In the genomic region with DNA sequence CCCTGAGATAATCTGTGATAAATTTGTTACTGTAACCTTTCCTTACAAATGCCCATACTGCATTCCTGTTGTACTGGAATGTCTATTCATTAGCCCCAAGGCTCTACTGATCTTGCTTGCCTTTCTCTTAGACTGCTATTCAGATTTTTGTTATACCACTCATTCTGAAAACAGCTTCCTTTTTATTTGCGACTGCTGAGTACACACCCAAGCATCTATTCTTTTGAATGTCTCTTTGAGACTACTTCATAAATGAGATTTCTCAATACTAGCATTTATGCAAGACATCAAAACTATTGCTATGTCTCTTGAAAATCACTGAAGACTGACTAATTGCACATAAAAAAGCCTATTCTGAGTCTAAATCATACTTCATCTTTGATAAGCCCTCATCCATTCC, we compare ENCODE assay signal across 19 cellular contexts. TPM values are rescaled to one million over a fixed set of nuclear protein-coding genes. Genes with fewer than 3 reads are reported as not detected.
DNase-seq lines count a peak whose midpoint lies in the region; ATAC-seq, FAIRE-seq and TF ChIP-seq lines count a peak whose summit lies in the region.
"Had no signal": no experiment of that assay in that cellular context is flagged by ENCODE, and none has a peak within 500 bp of the region (broad histone marks: within the 10 kb centered on the region; RNA-seq: fewer than 3 reads in every experiment).

No MANE protein-coding gene starts in this region.

- 0% methylated on average over 1 of the region's 1 CpG for WGBS in GM23248 (ENCODE audit: low coverage in 1 of 2, low lambda C conversion rate in 2 of 2, missing lambda C conversion rate in 2 of 2), 2 experiments

- H3K36me3 Mint-ChIP-seq in astrocyte (ENCODE audit: low read depth, unreplicated experiment), result no peaks in the 10 kb centered on the region

- no peak overlapping the region for H3K27ac Mint-ChIP-seq in astrocyte (ENCODE audit: unreplicated experiment)
- H3K27ac Mint-ChIP-seq: B cell had no signal

- H3K9ac ChIP-seq in GM23248 (no peak overlapping the region), astrocyte (ENCODE audit: low read length) (no peak overlapping the region)

- H3K4me1 ChIP-seq in GM23248 (ENCODE audit: insufficient read depth) (peaks cover 24% of the 10 kb centered on the region), astrocyte (ENCODE audit: insufficient read depth, low read length) (no peaks in the 10 kb centered on the region)

- no peak for ATAC-seq in HG02938 (IDR thresholded peaks at IDR 0.05; ENCODE audit: unreplicated experiment)
- ATAC-seq: mucosa of descending colon, psoas muscle had no signal

- H3K4me1 Mint-ChIP-seq in astrocyte (ENCODE audit: low read depth, unreplicated experiment), result peaks cover 9% of the 10 kb centered on the region

- no peaks in the 10 kb centered on the region for H3K9me3 Mint-ChIP-seq in astrocyte (ENCODE audit: unreplicated experiment)

- peak; percentile 71 for FAIRE-seq in astrocyte (lab: Jason Lieb, UNC)
- FAIRE-seq: GM12892, islet of Langerhans had no signal

- H3K27me3 Mint-ChIP-seq in astrocyte (ENCODE audit: low read depth, unreplicated experiment), result no peaks in the 10 kb centered on the region
- H3K27me3 Mint-ChIP-seq: B cell had no signal

- H3F3A ChIP-seq in GM23248 (ENCODE audit: insufficient read depth), result peaks cover 24% of the 10 kb centered on the region

- no peaks in the 10 kb centered on the region; the same call in 1 of the 2 replicates for H3K9me2 ChIP-seq in GM23248 (ENCODE audit: insufficient read depth)

- in situ Hi-C loops in GM23248 (cut with MboI), result no loop called here

- H3K27me3 ChIP-seq in GM23248 (replicated peaks; ENCODE audit: insufficient read depth) (no peaks in the 10 kb centered on the region), astrocyte (ENCODE audit: insufficient read depth, low read length) (no peaks in the 10 kb centered on the region)

- no peaks in the 10 kb centered on the region for H3K9me3 ChIP-seq in GM23248 (ENCODE audit: low read depth)
- H3K9me3 ChIP-seq in astrocyte (ENCODE audit: insufficient read depth, low read depth, low read length), result no peaks in the 10 kb centered on the region
- H3K9me3 ChIP-seq: mucosa of descending colon, psoas muscle had no signal

- peak; percentile 83 for DNase-seq in AG08395 (ENCODE audit: low spot score)
- DNase-seq in GM23248, result peak; percentile 88
- peak; percentile 50 for DNase-seq in astrocyte (ENCODE audit: low read depth)
- peak; percentile 50 to 67 for DNase-seq in foreskin fibroblast
- DNase-seq in T1000 (lab: John Stamatoyannopoulos, UW), result no peak
- DNase-seq in SKM-1 treated with dmso at 0.1 percent for 144 hours (lab: John Stamatoyannopoulos, UW; ENCODE audit: unreplicated experiment), result no peak
- DNase-seq in islet precursor cell, result no peak
- DNase-seq: activated CD4-positive, alpha-beta T cell treated with anti-CD3 and anti-CD28 coated beads for 48 hours; activated T-cell treated with anti-CD3 and anti-CD28 coated beads, Interleukin-2, amount 50 U/mL, for 1 hour; dermis blood vessel endothelial cell; DMS79 treated with DMSO at 0.1 percent for 48 hours; mucosa of descending colon; NCI-H146; NCI-H510A; psoas muscle had no signal

- no peak overlapping the region for H3K4me3 Mint-ChIP-seq in astrocyte (ENCODE audit: unreplicated experiment)
- H3K4me3 Mint-ChIP-seq: B cell had no signal

- peak overlapping the region; percentile 32 for H3K4me2 ChIP-seq in GM23248 (ENCODE audit: unreplicated experiment)
- H3K4me2 ChIP-seq in astrocyte (ENCODE audit: low read length), result no peak overlapping the region

- H4K20me1 ChIP-seq in GM23248 (ENCODE audit: insufficient read depth) (no peaks in the 10 kb centered on the region), astrocyte (ENCODE audit: insufficient read depth, low read length) (peaks cover 4% of the 10 kb centered on the region)

- H3K4me3 ChIP-seq in GM23248 (no peak overlapping the region), astrocyte (ENCODE audit: insufficient read depth, low read depth, low read length) (no peak overlapping the region), foreskin fibroblast (ENCODE audit: low read depth in 1 of 2, low read length in 2 of 2) (no peak overlapping the region)
- H3K4me3 ChIP-seq: mucosa of descending colon, psoas muscle had no signal

- H3K79me2 ChIP-seq in GM23248 (ENCODE audit: insufficient read depth), result peaks cover 36% of the 10 kb centered on the region
- H3K79me2 ChIP-seq in astrocyte (ENCODE audit: insufficient read depth, low read length), result peaks cover 15% of the 10 kb centered on the region

- no peaks in the 10 kb centered on the region for H3K36me3 ChIP-seq in GM23248 (ENCODE audit: low read depth)
- H3K36me3 ChIP-seq in astrocyte (ENCODE audit: insufficient read depth, low read length), result no peaks in the 10 kb centered on the region

- H2AFZ ChIP-seq in GM23248 (no peak overlapping the region), astrocyte (ENCODE audit: low read depth, low read length) (no peak overlapping the region)

- TF ChIP-seq CTCF in astrocyte (IDR thresholded peaks at IDR 0.05; ENCODE audit: insufficient read depth, low read depth, low read length), result no peak
- no peak for TF ChIP-seq CTCF in foreskin fibroblast (IDR thresholded peaks at IDR 0.05; ENCODE audit: low read depth, low read length)

- H3K27ac ChIP-seq in GM23248 (peak overlapping the region; percentile 40), astrocyte (ENCODE audit: low read depth, low read length) (no peak overlapping the region)
- H3K27ac ChIP-seq: psoas muscle had no signal

RNA-seq across cellular contexts. Expression of a gene that starts 38.6 kb away (rescaled TPM):
- total RNA-seq in GM23248 (2014; rRNA removed; shearing (Covaris generic)), result 21.3 and 28.1 TPM in 2 replicates
- polyA plus RNA-seq in GM23248 (2016; fragmentation: Nextera tagmentation; extraction: Ambion mirVana), result 8.9 and 9.2 TPM in 2 replicates
- total RNA-seq in astrocyte, result 9.6 and 12.8 TPM in 2 replicates

Comparison
In these comparisons a context has a peak if more than half of its experiments do, and no peak if none do; other contexts are left out.
1. DNase-seq: peak in AG08395 (single experiment), GM23248 (single experiment), astrocyte (single experiment) and foreskin fibroblast (2 of 2); none in T1000 (single experiment), SKM-1 treated with dmso at 0.1 percent for 144 hours (single experiment) and islet precursor cell (single experiment).